In the genomic region with DNA sequence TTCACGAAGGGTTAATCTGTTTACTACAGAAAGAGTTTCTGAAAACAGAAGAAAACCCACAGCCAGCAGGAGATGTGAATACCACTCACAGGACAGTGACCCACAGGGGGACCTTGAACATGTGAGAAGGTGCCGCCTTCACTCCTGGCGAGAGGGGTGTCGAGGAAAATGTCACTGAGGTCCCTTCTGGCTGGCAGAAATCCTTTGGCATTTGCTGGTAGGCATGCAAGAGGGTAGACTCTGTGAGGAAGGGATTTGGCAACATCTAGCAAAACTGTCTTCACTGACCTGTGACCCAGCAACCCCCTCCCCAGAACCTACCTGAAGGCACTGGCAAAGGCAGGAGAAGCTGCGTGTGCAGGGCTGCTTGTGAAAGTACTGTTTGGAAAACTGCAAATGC, we compare ENCODE assay signal across 22 cellular contexts. TPM values are rescaled to one million over a fixed set of nuclear protein-coding genes. Genes with fewer than 3 reads are reported as not detected.
DNase-seq lines count a peak whose midpoint lies in the region; ATAC-seq and TF ChIP-seq lines count a peak whose summit lies in the region.
"Had no signal": no experiment of that assay in that cellular context is flagged by ENCODE, and none has a peak within 500 bp of the region (broad histone marks: within the 10 kb centered on the region; RNA-seq: fewer than 3 reads in every experiment).

No MANE protein-coding gene starts in this region.

- no peaks in the 10 kb centered on the region for H3K4me1 Mint-ChIP-seq in chondrocyte (ENCODE audit: low read depth)
- H3K4me1 Mint-ChIP-seq in activated CD8-positive, alpha-beta memory T cell treated with anti-CD3 and anti-CD28 coated beads, Interleukin-2, amount 10 ng/mL, durations not matched to agents 7 days and 5 days = no peaks in the 10 kb centered on the region

- H3K4me3 ChIP-seq in aorta (ENCODE audit: low read length in 2 of 2) = no peak overlapping the region
- H3K4me3 ChIP-seq: HAP-1 had no signal

- no peak for ATAC-seq in left ventricle myocardium superior
- no peak for ATAC-seq in aorta (ENCODE audit: low FRiP score)
- ATAC-seq in activated CD8-positive, alpha-beta memory T cell treated with anti-CD3 and anti-CD28 coated beads, Interleukin-2, amount 10 ng/mL, durations not matched to agents 7 days and 5 days = no peak

- no peaks in the 10 kb centered on the region for H3K36me3 ChIP-seq in aorta (ENCODE audit: control insufficient read depth in 1 of 2, insufficient read depth in 2 of 2, low read length in 1 of 2)
- H3K36me3 ChIP-seq: HAP-1 had no signal

- H3K27me3 ChIP-seq in aorta (ENCODE audit: control insufficient read depth in 1 of 2, insufficient read depth in 2 of 2, low read length in 1 of 2) = no peaks in the 10 kb centered on the region

- intact Hi-C loops in cardiac septum (cut with DNase I) = no loop called here
- intact Hi-C loops in left ventricle myocardium superior (cut with micrococcal nuclease) = no loop called here
- intact Hi-C loops in posterior vena cava (cut with DNase I) = no loop called here
- intact Hi-C loops in aorta (cut with DNase I) = no loop called here

- no peaks in the 10 kb centered on the region for H3K4me1 ChIP-seq in aorta (ENCODE audit: control insufficient read depth in 1 of 2, insufficient read depth in 2 of 2, low read length in 2 of 2)
- H3K4me1 ChIP-seq: HAP-1 had no signal

- H3K9me3 ChIP-seq in aorta (ENCODE audit: control insufficient read depth, low read length) = no peaks in the 10 kb centered on the region
- H3K9me3 ChIP-seq: HAP-1 had no signal

- DNase-seq in cardiac septum (ENCODE audit: low spot score) (peak; percentile 39), left ventricle myocardium superior (no peak), chondrocyte (ENCODE audit: low spot score) (peak; percentile 18), posterior vena cava (ENCODE audit: low spot score) (peak; percentile 53), aorta (peak; percentile 9 to 21), KG1 (lab: John Stamatoyannopoulos, UW) (no peak)
- DNase-seq in activated CD8-positive, alpha-beta memory T cell treated with anti-CD3 and anti-CD28 coated beads, Interleukin-2, amount 10 ng/mL, durations not matched to agents 7 days and 5 days = no peak
- DNase-seq: C1 segment of cervical spinal cord; Calu3; CD4-positive, alpha-beta memory T cell; COR-L47; DMS53; DMS79 treated with DMSO at 0.1 percent for 48 hours; GF-D8; GOT3; HFFc6 had no signal

- peaks cover 8% of the 10 kb centered on the region for H3K9me3 Mint-ChIP-seq in chondrocyte (ENCODE audit: low read depth)
- H3K9me3 Mint-ChIP-seq in activated CD8-positive, alpha-beta memory T cell treated with anti-CD3 and anti-CD28 coated beads, Interleukin-2, amount 10 ng/mL, durations not matched to agents 7 days and 5 days (ENCODE audit: low read depth) = no peaks in the 10 kb centered on the region
- H3K9me3 Mint-ChIP-seq: CD4-positive, alpha-beta memory T cell; HFFc6 had no signal

- no peak overlapping the region for H3K4me3 Mint-ChIP-seq in chondrocyte (ENCODE audit: unreplicated experiment)
- H3K4me3 Mint-ChIP-seq in activated CD8-positive, alpha-beta memory T cell treated with anti-CD3 and anti-CD28 coated beads, Interleukin-2, amount 10 ng/mL, durations not matched to agents 7 days and 5 days = no peak overlapping the region
- H3K4me3 Mint-ChIP-seq: CD4-positive, alpha-beta memory T cell; HFFc6 had no signal

- H3K36me3 Mint-ChIP-seq in chondrocyte (ENCODE audit: low read depth) = peaks cover 2% of the 10 kb centered on the region
- no peaks in the 10 kb centered on the region for H3K36me3 Mint-ChIP-seq in activated CD8-positive, alpha-beta memory T cell treated with anti-CD3 and anti-CD28 coated beads, Interleukin-2, amount 10 ng/mL, durations not matched to agents 7 days and 5 days

- CTCF ChIA-PET in activated CD8-positive, alpha-beta memory T cell treated with anti-CD3 and anti-CD28 coated beads, Interleukin-2, amount 10 ng/mL, durations not matched to agents 7 days and 5 days (lab: Charles Lee) = interaction anchor here (0.6 kb wide), 1 partner anchor 1434 kb away, joined by 3 read pairs; no protein-coding TSS in a partner anchor

- no peak for TF ChIP-seq CTCF in chondrocyte (IDR thresholded peaks at IDR 0.05)

- no peak overlapping the region for H3K27ac ChIP-seq in aorta (ENCODE audit: low read depth in 1 of 2, low read length in 2 of 2)

- peaks cover 53% of the 10 kb centered on the region for H3K27me3 Mint-ChIP-seq in chondrocyte (ENCODE audit: low read depth)
- peaks cover 17% of the 10 kb centered on the region for H3K27me3 Mint-ChIP-seq in activated CD8-positive, alpha-beta memory T cell treated with anti-CD3 and anti-CD28 coated beads, Interleukin-2, amount 10 ng/mL, durations not matched to agents 7 days and 5 days
- H3K27me3 Mint-ChIP-seq: CD4-positive, alpha-beta memory T cell had no signal

- 88 to 90% methylated on average over 5 of the region's 5 CpGs for WGBS in aorta, 2 donors

- H3K27ac Mint-ChIP-seq in chondrocyte (ENCODE audit: unreplicated experiment) = no peak overlapping the region
- no peak overlapping the region for H3K27ac Mint-ChIP-seq in activated CD8-positive, alpha-beta memory T cell treated with anti-CD3 and anti-CD28 coated beads, Interleukin-2, amount 10 ng/mL, durations not matched to agents 7 days and 5 days
- H3K27ac Mint-ChIP-seq: CD4-positive, alpha-beta memory T cell; HFFc6 had no signal

RNA-seq across cellular contexts. Expression of a gene that starts 8.6 kb away (rescaled TPM):
- total RNA-seq in cardiac septum (43.0 TPM), left ventricle myocardium superior (49.7 TPM), chondrocyte (0.41 TPM in 1 of 3 replicates, not detected in the others), posterior vena cava (1 to 10 TPM; 4.7 to 7.2 TPM), aorta (10 to 100 TPM in 1 of 2 donors, 1 to 10 TPM in 1; 6.2 to 11.5 TPM)
- polyA plus RNA-seq in aorta = 1 to 10 TPM in 1 of 2 donors, under 1 TPM in 1; 0.67 to 5.4 TPM
- total RNA-seq in activated CD8-positive, alpha-beta memory T cell treated with anti-CD3 and anti-CD28 coated beads, Interleukin-2, amount 10 ng/mL, durations not matched to agents 7 days and 5 days = 1 to 10 TPM; 4.3 to 9.2 TPM
- total RNA-seq: A673, Daoy, HFFc6 had no signal
- polyA plus RNA-seq: BJ had no signal

RNA-seq across cellular contexts. Expression of a gene that starts 9.1 kb away (rescaled TPM):
- total RNA-seq in cardiac septum (not detected), left ventricle myocardium superior (not detected), chondrocyte (not detected in 3 replicates), posterior vena cava (not detected), aorta (not detected)
- under 1 TPM in 1 of 2 donors, not detected in 1; 0.25 TPM for polyA plus RNA-seq in aorta
- not detected for total RNA-seq in activated CD8-positive, alpha-beta memory T cell treated with anti-CD3 and anti-CD28 coated beads, Interleukin-2, amount 10 ng/mL, durations not matched to agents 7 days and 5 days
- total RNA-seq: A172, A673, Calu3, G401, HFFc6 had no signal
- polyA plus RNA-seq: BJ; CD4-positive, alpha-beta memory T cell had no signal

RNA-seq across cellular contexts. Expression of a gene that starts 52.9 kb away (rescaled TPM):
- total RNA-seq in cardiac septum (36.2 TPM), left ventricle myocardium superior (34.8 TPM), chondrocyte (44.1 to 55.2 TPM (median 52.2 TPM) in 3 replicates), posterior vena cava (10 to 100 TPM; 47.4 to 49.6 TPM), aorta (10 to 100 TPM; 35.2 to 44.3 TPM)
- 10 to 100 TPM; 42.9 to 64.4 TPM for polyA plus RNA-seq in aorta
- 10 to 100 TPM; 48.4 to 52.1 TPM for total RNA-seq in activated CD8-positive, alpha-beta memory T cell treated with anti-CD3 and anti-CD28 coated beads, Interleukin-2, amount 10 ng/mL, durations not matched to agents 7 days and 5 days

Comparison
In these comparisons a context has a peak if more than half of its experiments do, and no peak if none do; other contexts are left out.
1. DNase-seq: peak in cardiac septum (single experiment), chondrocyte (single experiment), posterior vena cava (single experiment) and aorta (2 of 2); none in left ventricle myocardium superior (single experiment), activated CD8-positive, alpha-beta memory T cell treated with anti-CD3 and anti-CD28 coated beads, Interleukin-2, amount 10 ng/mL, durations not matched to agents 7 days and 5 days (single experiment) and KG1 (single experiment).